ENCODE assay signal across 18 cellular contexts in genomic region chr3:95459706-95460105, GRCh38.
DNase-seq lines count a peak whose midpoint lies in the region; ATAC-seq and TF ChIP-seq lines count a peak whose summit lies in the region.
"Had no signal": no experiment of that assay in that cellular context is flagged by ENCODE, and none has a peak within 500 bp of the region (broad histone marks: within the 10 kb centered on the region; RNA-seq: fewer than 3 reads in every experiment).

No MANE protein-coding gene starts in this region.

- no peak overlapping the region for H3K27ac Mint-ChIP-seq in activated CD4-positive, alpha-beta memory T cell treated with anti-CD3 and anti-CD28 coated beads for 36 hours
- H3K27ac Mint-ChIP-seq: CD4-positive, alpha-beta T cell had no signal

- no peak overlapping the region for H3K4me3 ChIP-seq in right atrium auricular region
- H3K4me3 ChIP-seq in heart right ventricle, result peak overlapping the region in 1 of 10 donors; percentile 5
- H3K4me3 ChIP-seq in smooth muscle cell, result no peak overlapping the region
- H3K4me3 ChIP-seq: A549, HAP-1 had no signal

- H3K4me2 ChIP-seq in smooth muscle cell, result no peak overlapping the region
- H3K4me2 ChIP-seq: A549 had no signal

- no peaks in the 10 kb centered on the region for H3K27me3 Mint-ChIP-seq in activated CD4-positive, alpha-beta memory T cell treated with anti-CD3 and anti-CD28 coated beads for 36 hours
- H3K27me3 Mint-ChIP-seq: CD4-positive, alpha-beta T cell had no signal

- H3K79me2 ChIP-seq in smooth muscle cell (ENCODE audit: low read depth), result no peaks in the 10 kb centered on the region

- H3K27ac ChIP-seq in right atrium auricular region, result peak overlapping the region in 1 of 2 donors; percentile 38
- H3K27ac ChIP-seq in heart right ventricle, result peak overlapping the region in 6 of 10 donors; percentile 8 to 59 (median 33)
- H3K27ac ChIP-seq in smooth muscle cell (ENCODE audit: low read depth), result no peak overlapping the region
- H3K27ac ChIP-seq: 22Rv1, A549, C4-2B had no signal

- H3K9me3 ChIP-seq in right atrium auricular region (no peaks in the 10 kb centered on the region), heart right ventricle (no peaks in the 10 kb centered on the region), smooth muscle cell (replicated peaks; ENCODE audit: low read depth) (no peaks in the 10 kb centered on the region)
- H3K9me3 ChIP-seq: A549, Caco-2, HAP-1 had no signal

- TF ChIP-seq CTCF in right atrium auricular region (IDR thresholded peaks at IDR 0.05), result no peak
- no peak for TF ChIP-seq CTCF in heart right ventricle (IDR thresholded peaks at IDR 0.05)
- TF ChIP-seq CTCF in smooth muscle cell (IDR thresholded peaks at IDR 0.05; ENCODE audit: borderline replicate concordance, insufficient read depth, poor library complexity, severe bottlenecking), result no peak

- peak; percentile 46 for ATAC-seq in Right ventricle myocardium inferior
- no peak for ATAC-seq in heart right ventricle
- ATAC-seq: A549 had no signal

- H3K4me3 Mint-ChIP-seq in activated CD4-positive, alpha-beta memory T cell treated with anti-CD3 and anti-CD28 coated beads for 36 hours, result no peak overlapping the region
- H3K4me3 Mint-ChIP-seq: CD4-positive, alpha-beta T cell had no signal

- intact Hi-C loops in Right ventricle myocardium inferior (cut with DNase I), result no loop called here
- intact Hi-C loops in heart right ventricle (cut with DNase I), result no loop called here
- intact Hi-C loops in activated CD4-positive, alpha-beta memory T cell treated with anti-CD3 and anti-CD28 coated beads for 36 hours (cut with micrococcal nuclease), result no loop called here

- CTCF ChIA-PET in activated CD4-positive, alpha-beta memory T cell treated with anti-CD3 and anti-CD28 coated beads for 36 hours (lab: Charles Lee), result no interaction called here

- no peak for DNase-seq in Right ventricle myocardium inferior (ENCODE audit: missing footprints)
- no peak for DNase-seq in right atrium auricular region (ENCODE audit: low spot score)
- peak; percentile 3 for DNase-seq in NCI-H69 (lab: John Stamatoyannopoulos, UW)
- DNase-seq in heart right ventricle, result no peak
- no peak for DNase-seq in smooth muscle cell (lab: John Stamatoyannopoulos, UW; ENCODE audit: unreplicated experiment)
- no peak for DNase-seq in SK-N-DZ (ENCODE audit: low spot score)
- no peak for DNase-seq in GM19238 (ENCODE audit: insufficient read length, low spot score)
- no peak for DNase-seq in activated CD4-positive, alpha-beta memory T cell treated with anti-CD3 and anti-CD28 coated beads for 36 hours
- DNase-seq: AML-193; Caco-2; CD4-positive, alpha-beta T cell; DMS79; GF-D8; IMR-90 had no signal

- H3K9me3 Mint-ChIP-seq in activated CD4-positive, alpha-beta memory T cell treated with anti-CD3 and anti-CD28 coated beads for 36 hours, result peaks cover 8% of the 10 kb centered on the region

- WGBS in heart right ventricle, 2 donors, result 42 to 50% methylated on average over 3 of the region's 3 CpGs
- WGBS in smooth muscle cell (ENCODE audit: low lambda C conversion rate), result 81% methylated on average over 3 of the region's 3 CpGs

- no peaks in the 10 kb centered on the region for H3K4me1 Mint-ChIP-seq in activated CD4-positive, alpha-beta memory T cell treated with anti-CD3 and anti-CD28 coated beads for 36 hours (ENCODE audit: low read depth)

- H4K20me1 ChIP-seq in smooth muscle cell (ENCODE audit: low read depth), result no peaks in the 10 kb centered on the region

- no peaks in the 10 kb centered on the region for H3K36me3 Mint-ChIP-seq in activated CD4-positive, alpha-beta memory T cell treated with anti-CD3 and anti-CD28 coated beads for 36 hours

- peak overlapping the region; percentile 35 for H2AFZ ChIP-seq in smooth muscle cell (ENCODE audit: low read depth)

- no peaks in the 10 kb centered on the region for H3K27me3 ChIP-seq in right atrium auricular region
- no peaks in the 10 kb centered on the region for H3K27me3 ChIP-seq in heart right ventricle
- no peaks in the 10 kb centered on the region for H3K27me3 ChIP-seq in smooth muscle cell (ENCODE audit: low read depth)

- H3K36me3 ChIP-seq in right atrium auricular region, result no peaks in the 10 kb centered on the region
- no peaks in the 10 kb centered on the region for H3K36me3 ChIP-seq in heart right ventricle
- no peaks in the 10 kb centered on the region for H3K36me3 ChIP-seq in smooth muscle cell (ENCODE audit: low read depth)
- H3K36me3 ChIP-seq: HAP-1 had no signal

- H3K4me1 ChIP-seq in right atrium auricular region (no peaks in the 10 kb centered on the region), heart right ventricle (peaks cover 0 to 16% (median 0%) of the 10 kb centered on the region in 9 donors), smooth muscle cell (ENCODE audit: low read depth) (no peaks in the 10 kb centered on the region)
- H3K4me1 ChIP-seq: A549, HAP-1 had no signal

- H3F3A ChIP-seq in smooth muscle cell (ENCODE audit: low read depth), result no peaks in the 10 kb centered on the region

- POLR2A ChIA-PET in activated CD4-positive, alpha-beta memory T cell treated with anti-CD3 and anti-CD28 coated beads for 36 hours (lab: Charles Lee), result no interaction called here

- H3K9ac ChIP-seq in smooth muscle cell (ENCODE audit: low read depth), result no peak overlapping the region
